ENCODE assay signal across 18 cellular contexts in genomic region chr3:65604863-65605526, GRCh38.
A peak's percentile ranks its signal among the peaks of the same experiment; 100 is the strongest.
DNase-seq lines count a peak whose midpoint lies in the region; TF ChIP-seq lines count a peak whose summit lies in the region.
"Had no signal": no experiment of that assay in that cellular context is flagged by ENCODE, and none has a peak within 500 bp of the region (broad histone marks: within the 10 kb centered on the region; RNA-seq: fewer than 3 reads in every experiment).

No MANE protein-coding gene starts in this region.

- DNase-seq in A673 (ENCODE audit: low spot score) (peak; percentile 12), HFF-Myc (ENCODE audit: extremely low read depth, low read depth) (peak; percentile 54), astrocyte of the cerebellum (ENCODE audit: low read depth) (peak; percentile 82), fibroblast of the conjunctiva (ENCODE audit: low read depth) (peak; percentile 23), NCI-H2081 (lab: John Stamatoyannopoulos, UW) (no peak), glutamatergic neuron (no peak), SHP77 treated with DMSO at 0.1 percent for 48 hours (lab: John Stamatoyannopoulos, UW) (no peak)
- DNase-seq in activated effector memory CD4-positive, alpha-beta T cell treated with anti-CD3 and anti-CD28 coated beads, Interleukin-2, amount 50 U/mL, for 16 hours: no peak
- DNase-seq: activated CD8-positive, alpha-beta T cell treated with anti-CD3 and anti-CD28 coated beads, Interleukin-2, amount 10 ng/mL, durations not matched to agents 7 days and 5 days; COR-L47; left ventricle myocardium superior; NCI-H146; PC-9; posterior cingulate gyrus; stimulated activated naive CD8-positive, alpha-beta T cell treated with anti-CD3 and anti-CD28 coated beads, Interleukin-15, amount 100 ng/mL, for 72 hours had no signal

- POLR2A ChIA-PET in A673 (lab: Charles Lee; ENCODE audit: low non-redundant PET): no interaction called here

- no peak overlapping the region for H3K4me3 ChIP-seq in A673 (ENCODE audit: low read depth, low read length, poor library complexity, severe bottlenecking)
- H3K4me3 ChIP-seq in HFF-Myc (replicated peaks; ENCODE audit: low read depth, low read length): no peak overlapping the region
- no peak overlapping the region for H3K4me3 ChIP-seq in astrocyte of the cerebellum (ENCODE audit: low read depth, low read length)
- H3K4me3 ChIP-seq: PC-9 had no signal

- H3K9me3 ChIP-seq in A673 (ENCODE audit: low read depth, low read length, poor library complexity, severe bottlenecking): no peaks in the 10 kb centered on the region

- H3K36me3 ChIP-seq in A673 (ENCODE audit: insufficient read depth, low read length, poor library complexity, severe bottlenecking): no peaks in the 10 kb centered on the region

- in situ Hi-C loops in astrocyte of the cerebellum (cut with HindIII; ENCODE audit: low sequenced_read_pairs): no loop called here

- no peak overlapping the region for H3K27ac ChIP-seq in A673 (ENCODE audit: low read depth, low read length, poor library complexity, severe bottlenecking)
- H3K27ac ChIP-seq: epithelial cell of prostate, KMS-11, PC-9 had no signal

- H3K4me1 ChIP-seq in A673 (ENCODE audit: insufficient read depth, low read length, poor library complexity, severe bottlenecking): no peaks in the 10 kb centered on the region

- intact Hi-C loops in A673 (cut with micrococcal nuclease; ENCODE audit: unreplicated experiment): no loop called here

- H3K4me1 Mint-ChIP-seq in glutamatergic neuron (ENCODE audit: low read depth, unreplicated experiment): no peaks in the 10 kb centered on the region
- H3K4me1 Mint-ChIP-seq: stimulated activated naive CD8-positive, alpha-beta T cell treated with anti-CD3 and anti-CD28 coated beads, Interleukin-15, amount 100 ng/mL, for 72 hours had no signal

- H3K4me3 Mint-ChIP-seq in glutamatergic neuron (ENCODE audit: unreplicated experiment): no peak overlapping the region
- H3K4me3 Mint-ChIP-seq: activated CD8-positive, alpha-beta T cell treated with anti-CD3 and anti-CD28 coated beads, Interleukin-2, amount 10 ng/mL, durations not matched to agents 7 days and 5 days; activated T-helper 1 cell treated with anti-CD3 and anti-CD28 coated beads, Interleukin-12 subunit alpha, Interleukin-12 subunit beta, Interleukin-2, Interleukin-4 antibody, amounts not matched to agents 30 ng/mL and 10 ng/mL and 1 ng/mL, durations not matched to agents 14 hours and 24 hours and 36 hours; stimulated activated naive CD8-positive, alpha-beta T cell treated with anti-CD3 and anti-CD28 coated beads, Interleukin-15, amount 100 ng/mL, for 72 hours had no signal

- no peaks in the 10 kb centered on the region for H3K9me3 Mint-ChIP-seq in glutamatergic neuron (ENCODE audit: unreplicated experiment)
- H3K9me3 Mint-ChIP-seq: activated T-helper 1 cell treated with anti-CD3 and anti-CD28 coated beads, Interleukin-12 subunit alpha, Interleukin-12 subunit beta, Interleukin-2, Interleukin-4 antibody, amounts not matched to agents 30 ng/mL and 10 ng/mL and 1 ng/mL, durations not matched to agents 14 hours and 24 hours and 36 hours; stimulated activated naive CD8-positive, alpha-beta T cell treated with anti-CD3 and anti-CD28 coated beads, Interleukin-15, amount 100 ng/mL, for 72 hours had no signal

- CTCF ChIA-PET in A673 (lab: Charles Lee): no interaction called here

- no peak overlapping the region for H3K27ac Mint-ChIP-seq in glutamatergic neuron (ENCODE audit: unreplicated experiment)
- H3K27ac Mint-ChIP-seq: activated CD8-positive, alpha-beta T cell treated with anti-CD3 and anti-CD28 coated beads, Interleukin-2, amount 10 ng/mL, durations not matched to agents 7 days and 5 days; activated T-helper 1 cell treated with anti-CD3 and anti-CD28 coated beads, Interleukin-12 subunit alpha, Interleukin-12 subunit beta, Interleukin-2, Interleukin-4 antibody, amounts not matched to agents 30 ng/mL and 10 ng/mL and 1 ng/mL, durations not matched to agents 14 hours and 24 hours and 36 hours; stimulated activated naive CD8-positive, alpha-beta T cell treated with anti-CD3 and anti-CD28 coated beads, Interleukin-15, amount 100 ng/mL, for 72 hours had no signal

- H3K27me3 Mint-ChIP-seq in glutamatergic neuron (ENCODE audit: unreplicated experiment): no peaks in the 10 kb centered on the region
- H3K27me3 Mint-ChIP-seq: stimulated activated naive CD8-positive, alpha-beta T cell treated with anti-CD3 and anti-CD28 coated beads, Interleukin-15, amount 100 ng/mL, for 72 hours had no signal

- no TSS peak for BruUV-seq in A673 (replicated peaks; lab: Mats Ljungman, UMichigan)

- H3K27me3 ChIP-seq in A673 (replicated peaks; ENCODE audit: insufficient read depth, low read depth, low read length, poor library complexity): no peaks in the 10 kb centered on the region

- TF ChIP-seq CTCF in A673 (conservative IDR thresholded peaks at IDR 0.05; ENCODE audit: low read depth, low read length) (no peak), HFF-Myc (IDR thresholded peaks at IDR 0.05; ENCODE audit: low read depth, low read length, missing control alignments) (no peak), astrocyte of the cerebellum (IDR thresholded peaks at IDR 0.05; ENCODE audit: low read depth, low read length, missing control alignments) (no peak), glutamatergic neuron (IDR thresholded peaks at IDR 0.05; ENCODE audit: partially characterized antibody, unreplicated experiment) (no peak)

- H3K36me3 Mint-ChIP-seq in glutamatergic neuron (ENCODE audit: unreplicated experiment): no peaks in the 10 kb centered on the region

Comparison
In these comparisons a context has a peak if more than half of its experiments do, and no peak if none do; other contexts are left out.
1. DNase-seq: peak in A673 (single experiment), HFF-Myc (single experiment), astrocyte of the cerebellum (single experiment) and fibroblast of the conjunctiva (single experiment); none in activated effector memory CD4-positive, alpha-beta T cell treated with anti-CD3 and anti-CD28 coated beads, Interleukin-2, amount 50 U/mL, for 16 hours (single experiment), NCI-H2081 (0 of 2), glutamatergic neuron (single experiment) and SHP77 treated with DMSO at 0.1 percent for 48 hours (single experiment).